ENCODE assay signal across 1 cellular context in the genomic region with DNA sequence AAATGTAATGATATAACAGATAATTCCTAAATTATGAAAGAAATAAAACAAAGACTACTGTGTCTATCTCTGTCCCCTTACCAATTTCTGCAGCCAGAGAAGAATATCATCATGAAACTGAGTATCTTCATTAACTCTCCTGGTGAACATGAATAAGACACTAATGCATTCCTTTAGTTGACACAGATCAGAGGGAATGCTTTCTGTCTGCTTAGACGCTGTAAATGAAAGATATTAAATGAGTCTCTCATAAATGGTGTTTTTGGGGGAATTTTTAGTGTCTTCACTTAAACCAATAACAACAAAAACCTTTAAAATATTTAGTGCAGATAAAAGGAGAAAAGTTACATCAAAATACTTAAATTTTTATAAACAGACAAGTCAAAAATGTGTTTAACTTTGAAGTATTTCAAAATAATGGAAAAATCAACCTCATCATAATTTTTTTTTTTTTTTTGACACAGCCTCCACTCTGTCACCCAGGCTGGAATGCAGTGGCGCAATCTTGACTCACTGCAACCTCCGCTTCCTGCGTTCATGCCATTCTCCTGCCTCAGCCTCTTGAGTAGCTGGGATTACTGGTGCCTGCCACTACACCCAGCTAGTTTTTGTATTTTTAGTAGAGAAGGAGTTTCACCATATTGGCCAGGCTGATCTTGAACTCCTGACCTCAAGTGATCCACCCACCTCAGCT.
TF ChIP-seq lines count a peak whose summit lies in the region.

No MANE protein-coding gene starts in this region.

TF ChIP-seq in SK-N-SH, 30 proteins besides CTCF, POLR2A, EP300 and RAD21 (continued from another document):
- TF ChIP-seq SIN3A (IDR thresholded peaks at IDR 0.05; ENCODE audit: borderline replicate concordance, low read depth, low read length) (no peak), RCOR1 (IDR thresholded peaks at IDR 0.05; ENCODE audit: low read length) (no peak), MEF2A (IDR thresholded peaks at IDR 0.05; ENCODE audit: borderline replicate concordance, low read depth) (no peak), MXI1 (IDR thresholded peaks at IDR 0.05; ENCODE audit: low read depth, low read length) (no peak), POLR2AphosphoS5 (IDR thresholded peaks at IDR 0.05; ENCODE audit: low read depth, low read length) (no peak), USF1 (IDR thresholded peaks at IDR 0.05; ENCODE audit: borderline replicate concordance, low read depth) (no peak), GATA2 (CRISPR knock-in tag; IDR thresholded peaks at IDR 0.05) (no peak), USF2 (IDR thresholded peaks at IDR 0.05; ENCODE audit: borderline replicate concordance, low read depth, low read length) (no peak), NRF1 (IDR thresholded peaks at IDR 0.05; ENCODE audit: low read depth, low read length) (no peak), GABPA (IDR thresholded peaks at IDR 0.05; ENCODE audit: low read depth) (no peak), TCF12 (IDR thresholded peaks at IDR 0.05) (peak; percentile 75), TEAD4 (IDR thresholded peaks at IDR 0.05; ENCODE audit: borderline replicate concordance, insufficient read depth) (peak; percentile 94), EZH2phosphoT487 (IDR thresholded peaks at IDR 0.05; ENCODE audit: borderline replicate concordance, low read depth) (no peak), MAX (IDR thresholded peaks at IDR 0.05; ENCODE audit: low read depth) (peak; percentile 68; the same call in 1 of the 2 replicates), FOXM1 (IDR thresholded peaks at IDR 0.05; ENCODE audit: low read depth) (peak; percentile 39; the same call in 1 of the 2 replicates), RXRA (IDR thresholded peaks at IDR 0.05; ENCODE audit: borderline replicate concordance, low read depth) (peak; percentile 87), RFX5 (IDR thresholded peaks at IDR 0.05; ENCODE audit: low read length) (no peak), FOXJ3 (CRISPR knock-in tag; IDR thresholded peaks at IDR 0.05) (no peak)
- TF ChIP-seq, protein P1, sequence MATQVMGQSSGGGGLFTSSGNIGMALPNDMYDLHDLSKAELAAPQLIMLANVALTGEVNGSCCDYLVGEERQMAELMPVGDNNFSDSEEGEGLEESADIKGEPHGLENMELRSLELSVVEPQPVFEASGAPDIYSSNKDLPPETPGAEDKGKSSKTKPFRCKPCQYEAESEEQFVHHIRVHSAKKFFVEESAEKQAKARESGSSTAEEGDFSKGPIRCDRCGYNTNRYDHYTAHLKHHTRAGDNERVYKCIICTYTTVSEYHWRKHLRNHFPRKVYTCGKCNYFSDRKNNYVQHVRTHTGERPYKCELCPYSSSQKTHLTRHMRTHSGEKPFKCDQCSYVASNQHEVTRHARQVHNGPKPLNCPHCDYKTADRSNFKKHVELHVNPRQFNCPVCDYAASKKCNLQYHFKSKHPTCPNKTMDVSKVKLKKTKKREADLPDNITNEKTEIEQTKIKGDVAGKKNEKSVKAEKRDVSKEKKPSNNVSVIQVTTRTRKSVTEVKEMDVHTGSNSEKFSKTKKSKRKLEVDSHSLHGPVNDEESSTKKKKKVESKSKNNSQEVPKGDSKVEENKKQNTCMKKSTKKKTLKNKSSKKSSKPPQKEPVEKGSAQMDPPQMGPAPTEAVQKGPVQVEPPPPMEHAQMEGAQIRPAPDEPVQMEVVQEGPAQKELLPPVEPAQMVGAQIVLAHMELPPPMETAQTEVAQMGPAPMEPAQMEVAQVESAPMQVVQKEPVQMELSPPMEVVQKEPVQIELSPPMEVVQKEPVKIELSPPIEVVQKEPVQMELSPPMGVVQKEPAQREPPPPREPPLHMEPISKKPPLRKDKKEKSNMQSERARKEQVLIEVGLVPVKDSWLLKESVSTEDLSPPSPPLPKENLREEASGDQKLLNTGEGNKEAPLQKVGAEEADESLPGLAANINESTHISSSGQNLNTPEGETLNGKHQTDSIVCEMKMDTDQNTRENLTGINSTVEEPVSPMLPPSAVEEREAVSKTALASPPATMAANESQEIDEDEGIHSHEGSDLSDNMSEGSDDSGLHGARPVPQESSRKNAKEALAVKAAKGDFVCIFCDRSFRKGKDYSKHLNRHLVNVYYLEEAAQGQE (IDR thresholded peaks at IDR 0.05; ENCODE audit: low read depth, low read length), result no peak
- TF ChIP-seq, protein P2, sequence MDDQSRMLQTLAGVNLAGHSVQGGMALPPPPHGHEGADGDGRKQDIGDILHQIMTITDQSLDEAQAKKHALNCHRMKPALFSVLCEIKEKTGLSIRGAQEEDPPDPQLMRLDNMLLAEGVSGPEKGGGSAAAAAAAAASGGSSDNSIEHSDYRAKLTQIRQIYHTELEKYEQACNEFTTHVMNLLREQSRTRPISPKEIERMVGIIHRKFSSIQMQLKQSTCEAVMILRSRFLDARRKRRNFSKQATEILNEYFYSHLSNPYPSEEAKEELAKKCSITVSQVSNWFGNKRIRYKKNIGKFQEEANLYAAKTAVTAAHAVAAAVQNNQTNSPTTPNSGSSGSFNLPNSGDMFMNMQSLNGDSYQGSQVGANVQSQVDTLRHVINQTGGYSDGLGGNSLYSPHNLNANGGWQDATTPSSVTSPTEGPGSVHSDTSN (IDR thresholded peaks at IDR 0.05), result peak; percentile 74
